Comparison of ENCODE assay signal across 15 cellular contexts in the genomic region with DNA sequence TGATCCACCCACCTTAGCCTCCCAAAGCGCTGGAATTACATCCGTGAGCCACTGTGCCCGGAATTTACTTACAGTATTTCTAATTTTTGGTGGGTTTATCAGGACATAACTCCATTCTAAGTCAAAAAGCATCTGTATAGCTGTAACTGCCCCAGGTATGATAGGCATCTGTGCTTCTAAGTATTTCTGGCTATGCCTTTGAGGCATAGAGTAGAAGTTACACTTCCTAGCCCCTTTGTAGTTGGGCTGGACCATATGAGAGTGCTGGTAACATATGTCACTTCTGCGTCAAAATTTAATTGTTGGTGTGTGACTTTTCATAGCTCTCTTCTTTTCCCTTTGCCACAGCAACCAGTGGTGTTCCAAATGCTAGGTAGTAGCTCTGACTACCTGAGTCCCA.
DNase-seq lines count a peak whose midpoint lies in the region; ATAC-seq and TF ChIP-seq lines count a peak whose summit lies in the region.
"Had no signal": no experiment of that assay in that cellular context is flagged by ENCODE, and none has a peak within 500 bp of the region (broad histone marks: within the 10 kb centered on the region; RNA-seq: fewer than 3 reads in every experiment).

No MANE protein-coding gene starts in this region.

- H3K27ac Mint-ChIP-seq in stimulated activated naive B cell treated with anti-CD40 and anti-IgM and Interleukin-4, amounts not matched to agents 10 μg/mL and 1 μg/mL and 100 μg/mL, for 72 hours: peak overlapping the region; percentile 66
- H3K27ac Mint-ChIP-seq in CD4-positive, alpha-beta memory T cell: no peak overlapping the region
- H3K27ac Mint-ChIP-seq in T-helper 2 cell treated with Interferon-gamma antibody and Interleukin-4, amounts not matched to agents 5 μg/mL and 100 μg/mL, for 36 hours: no peak overlapping the region
- H3K27ac Mint-ChIP-seq: B cell; CD4-positive, alpha-beta T cell; HFFc6 had no signal

- H3K27ac ChIP-seq in Karpas-422 (ENCODE audit: low read length): no peak overlapping the region; the same call in 1 of the 2 replicates
- H3K27ac ChIP-seq in lung (ENCODE audit: low read depth in 1 of 2, low read length in 1 of 2): no peak overlapping the region
- H3K27ac ChIP-seq in CD4-positive, alpha-beta memory T cell (ENCODE audit: low read depth, low read length): no peak overlapping the region
- H3K27ac ChIP-seq: BLaER1, C4-2B had no signal

- TF ChIP-seq CTCF in lung (IDR thresholded peaks at IDR 0.05; ENCODE audit: control extremely low read depth, extremely low read depth): no peak

- H3K27me3 Mint-ChIP-seq in stimulated activated naive B cell treated with anti-CD40 and anti-IgM and Interleukin-4, amounts not matched to agents 10 μg/mL and 1 μg/mL and 100 μg/mL, for 72 hours: no peaks in the 10 kb centered on the region
- no peaks in the 10 kb centered on the region for H3K27me3 Mint-ChIP-seq in CD4-positive, alpha-beta memory T cell
- no peaks in the 10 kb centered on the region for H3K27me3 Mint-ChIP-seq in T-helper 2 cell treated with Interferon-gamma antibody and Interleukin-4, amounts not matched to agents 5 μg/mL and 100 μg/mL, for 36 hours (ENCODE audit: low read depth)
- H3K27me3 Mint-ChIP-seq: B cell; CD4-positive, alpha-beta T cell had no signal

- H3K4me1 Mint-ChIP-seq in stimulated activated naive B cell treated with anti-CD40 and anti-IgM and Interleukin-4, amounts not matched to agents 10 μg/mL and 1 μg/mL and 100 μg/mL, for 72 hours: peaks cover 26 to 53% of the 10 kb centered on the region in 2 donors
- H3K4me1 Mint-ChIP-seq in CD4-positive, alpha-beta memory T cell: peaks cover 9 to 24% (median 11%) of the 10 kb centered on the region in 4 donors
- peaks cover 27% of the 10 kb centered on the region for H3K4me1 Mint-ChIP-seq in T-helper 2 cell treated with Interferon-gamma antibody and Interleukin-4, amounts not matched to agents 5 μg/mL and 100 μg/mL, for 36 hours (ENCODE audit: low read depth)

- H3K9ac ChIP-seq in Karpas-422 (ENCODE audit: low read length): no peak overlapping the region
- H3K9ac ChIP-seq: BLaER1 had no signal

- H3K27me3 ChIP-seq in Karpas-422 (ENCODE audit: low read length) (no peaks in the 10 kb centered on the region), lung (ENCODE audit: control insufficient read depth, insufficient read depth) (no peaks in the 10 kb centered on the region)
- H3K27me3 ChIP-seq in CD4-positive, alpha-beta memory T cell (ENCODE audit: insufficient read depth, low read length): no peaks in the 10 kb centered on the region
- H3K27me3 ChIP-seq: BLaER1 had no signal

- CTCF ChIA-PET in CD4-positive, alpha-beta memory T cell (lab: Charles Lee; ENCODE audit: partially characterized antibody): no interaction called here

- H3K9me3 ChIP-seq in Karpas-422 (ENCODE audit: low read length) (no peaks in the 10 kb centered on the region), lung (ENCODE audit: control insufficient read depth in 2 of 2, insufficient read depth in 1 of 2, low read length in 1 of 2) (no peaks in the 10 kb centered on the region)
- H3K9me3 ChIP-seq in CD4-positive, alpha-beta memory T cell (ENCODE audit: control insufficient read depth in 1 of 2, low read length in 2 of 2): no peaks in the 10 kb centered on the region
- H3K9me3 ChIP-seq: BLaER1, HAP-1 had no signal

- intact Hi-C loops in CD4-positive, alpha-beta memory T cell (cut with micrococcal nuclease): no loop called here

- no peaks in the 10 kb centered on the region for H3K79me2 ChIP-seq in Karpas-422 (ENCODE audit: low read length)

- H3K4me3 Mint-ChIP-seq in stimulated activated naive B cell treated with anti-CD40 and anti-IgM and Interleukin-4, amounts not matched to agents 10 μg/mL and 1 μg/mL and 100 μg/mL, for 72 hours: no peak overlapping the region
- no peak overlapping the region for H3K4me3 Mint-ChIP-seq in CD4-positive, alpha-beta memory T cell
- H3K4me3 Mint-ChIP-seq in T-helper 2 cell treated with Interferon-gamma antibody and Interleukin-4, amounts not matched to agents 5 μg/mL and 100 μg/mL, for 36 hours: no peak overlapping the region
- H3K4me3 Mint-ChIP-seq: B cell; CD4-positive, alpha-beta T cell; HFFc6 had no signal

- ATAC-seq in lung (ENCODE audit: insufficient read depth, low FRiP score): no peak
- ATAC-seq in stimulated activated naive B cell treated with anti-CD40 and anti-IgM and Interleukin-4, amounts not matched to agents 10 μg/mL and 1 μg/mL and 100 μg/mL, for 72 hours (replicated peaks): no peak

- POLR2A ChIA-PET in CD4-positive, alpha-beta memory T cell (lab: Charles Lee; ENCODE audit: partially characterized antibody): no interaction called here

- no peak for DNase-seq in Karpas-422
- DNase-seq in lung (ENCODE audit: low spot score): peak; percentile 5
- no peak for DNase-seq in stimulated activated naive B cell treated with anti-CD40 and anti-IgM and Interleukin-4, amounts not matched to agents 10 μg/mL and 1 μg/mL and 100 μg/mL, for 72 hours
- DNase-seq in CD4-positive, alpha-beta memory T cell: no peak
- no peak for DNase-seq in T-helper 2 cell treated with Interferon-gamma antibody and Interleukin-4, amounts not matched to agents 5 μg/mL and 100 μg/mL, for 36 hours (ENCODE audit: low spot score)
- DNase-seq in OCI-M2 (lab: John Stamatoyannopoulos, UW; ENCODE audit: unreplicated experiment): no peak
- DNase-seq: CD4-positive, alpha-beta T cell; COR-L47; DMS79 treated with DMSO at 0.1 percent for 48 hours; GF-D8; HFFc6 had no signal

- H3K4me3 ChIP-seq in Karpas-422 (ENCODE audit: low read length): no peak overlapping the region
- no peak overlapping the region for H3K4me3 ChIP-seq in lung
- no peak overlapping the region for H3K4me3 ChIP-seq in CD4-positive, alpha-beta memory T cell (ENCODE audit: low read length in 2 of 2)
- H3K4me3 ChIP-seq: BLaER1, HAP-1 had no signal

- H3K9me3 Mint-ChIP-seq in stimulated activated naive B cell treated with anti-CD40 and anti-IgM and Interleukin-4, amounts not matched to agents 10 μg/mL and 1 μg/mL and 100 μg/mL, for 72 hours: peaks cover 0 to 9% of the 10 kb centered on the region in 2 donors
- no peaks in the 10 kb centered on the region for H3K9me3 Mint-ChIP-seq in CD4-positive, alpha-beta memory T cell
- H3K9me3 Mint-ChIP-seq in T-helper 2 cell treated with Interferon-gamma antibody and Interleukin-4, amounts not matched to agents 5 μg/mL and 100 μg/mL, for 36 hours: peaks cover 7% of the 10 kb centered on the region
- H3K9me3 Mint-ChIP-seq: CD4-positive, alpha-beta T cell; HFFc6 had no signal

- peak overlapping the region; percentile 75; the same call in 1 of the 2 replicates for H2AFZ ChIP-seq in Karpas-422 (ENCODE audit: low read length)

- 95 to 97% methylated on average over 4 of the region's 4 CpGs for WGBS in lung, 2 donors

- H4K20me1 ChIP-seq in Karpas-422 (ENCODE audit: insufficient read depth, low read depth, low read length): no peaks in the 10 kb centered on the region
- H4K20me1 ChIP-seq: BLaER1 had no signal

- H3K36me3 ChIP-seq in Karpas-422 (ENCODE audit: insufficient read depth, low read length) (no peaks in the 10 kb centered on the region), lung (ENCODE audit: control insufficient read depth in 2 of 2, insufficient read depth in 2 of 2, low read length in 2 of 2) (no peaks in the 10 kb centered on the region)
- no peaks in the 10 kb centered on the region for H3K36me3 ChIP-seq in CD4-positive, alpha-beta memory T cell (ENCODE audit: insufficient read depth, low read length)
- H3K36me3 ChIP-seq: BLaER1, HAP-1 had no signal

- H3K4me1 ChIP-seq in Karpas-422 (ENCODE audit: low read length) (peaks cover 38% of the 10 kb centered on the region), lung (ENCODE audit: control insufficient read depth in 2 of 2, insufficient read depth in 2 of 2, low read length in 2 of 2) (peaks cover 0 to 3% of the 10 kb centered on the region in 2 donors)
- peaks cover 6% of the 10 kb centered on the region for H3K4me1 ChIP-seq in CD4-positive, alpha-beta memory T cell (ENCODE audit: insufficient read depth, low read length)
- H3K4me1 ChIP-seq: HAP-1 had no signal

- no peak overlapping the region for H3K4me2 ChIP-seq in Karpas-422 (ENCODE audit: low read depth, low read length, poor library complexity, severe bottlenecking)
- H3K4me2 ChIP-seq: BLaER1 had no signal

- H3K9me2 ChIP-seq in Karpas-422 (replicated peaks; ENCODE audit: insufficient read depth, low read length): no peaks in the 10 kb centered on the region

- peaks cover 15 to 27% of the 10 kb centered on the region in 2 donors for H3K36me3 Mint-ChIP-seq in stimulated activated naive B cell treated with anti-CD40 and anti-IgM and Interleukin-4, amounts not matched to agents 10 μg/mL and 1 μg/mL and 100 μg/mL, for 72 hours
- peaks cover 0 to 4% of the 10 kb centered on the region in 2 donors for H3K36me3 Mint-ChIP-seq in CD4-positive, alpha-beta memory T cell
- peaks cover 14% of the 10 kb centered on the region for H3K36me3 Mint-ChIP-seq in T-helper 2 cell treated with Interferon-gamma antibody and Interleukin-4, amounts not matched to agents 5 μg/mL and 100 μg/mL, for 36 hours (ENCODE audit: low read depth)
